8 cellular contexts compared by ENCODE assay signal in the genomic region with DNA sequence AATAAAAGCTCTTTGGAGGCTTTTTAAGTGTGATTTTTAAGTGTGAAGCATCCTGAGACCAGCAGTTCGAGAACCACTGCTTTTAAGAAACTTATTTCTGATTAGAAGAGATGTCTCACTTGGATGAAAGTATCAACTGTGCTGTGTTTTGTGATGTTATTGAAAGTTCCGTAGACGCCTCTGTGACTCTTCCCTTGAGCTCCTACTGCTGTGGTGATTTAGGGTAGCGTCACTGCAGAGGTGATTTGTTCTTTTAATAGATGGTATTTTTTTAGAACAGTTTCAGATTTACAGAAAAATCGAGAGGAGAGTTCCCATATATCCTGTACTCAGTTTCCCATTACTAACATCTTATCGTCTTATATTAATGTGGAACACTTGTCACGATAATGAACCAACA.
"Had no signal": no experiment of that assay in that cellular context is flagged by ENCODE, and none has a peak within 500 bp of the region (broad histone marks: within the 10 kb centered on the region; RNA-seq: fewer than 3 reads in every experiment).

No MANE protein-coding gene starts in this region.

- DNase-seq: H9, HCEC 1CT, IMR-90 had no signal

- FAIRE-seq: H1, H54, HTR-8/SVneo had no signal

- ATAC-seq: GM23338, K562 had no signal

- H3K27ac Mint-ChIP-seq: GM23338, H9 had no signal

- H3K4me1 Mint-ChIP-seq: GM23338, H9 had no signal

- H3K4me3 Mint-ChIP-seq: GM23338, H9 had no signal

- H3K9me3 Mint-ChIP-seq: GM23338, H9 had no signal

- H3K4me3 ChIP-seq: GM23338, K562 had no signal
